ENCODE assay signal across 16 cellular contexts in genomic region chr1:234898455-234899033, GRCh38.
DNase-seq lines count a peak whose midpoint lies in the region; ATAC-seq, FAIRE-seq and TF ChIP-seq lines count a peak whose summit lies in the region.
"Had no signal": no experiment of that assay in that cellular context is flagged by ENCODE, and none has a peak within 500 bp of the region (broad histone marks: within the 10 kb centered on the region; RNA-seq: fewer than 3 reads in every experiment).

No MANE protein-coding gene starts in this region.

- no peak for FAIRE-seq in RCC 7860 (lab: Jason Lieb, UNC)
- FAIRE-seq: colon, endothelial cell of umbilical vein had no signal

- peak; percentile 3 for ATAC-seq in left lobe of liver
- no peak for ATAC-seq in GM19452 (IDR thresholded peaks at IDR 0.05; ENCODE audit: unreplicated experiment)
- no peak for ATAC-seq in GM19397 (IDR thresholded peaks at IDR 0.05; ENCODE audit: unreplicated experiment)
- ATAC-seq: gastroesophageal sphincter had no signal

- H3K4me3 ChIP-seq in BLaER1 (no peak overlapping the region), SJSA1 (no peak overlapping the region), parathyroid adenoma (ENCODE audit: low read depth, low read length) (no peak overlapping the region)
- H3K4me3 ChIP-seq: gastroesophageal sphincter had no signal

- no peaks in the 10 kb centered on the region for H3K27me3 ChIP-seq in BLaER1
- no peaks in the 10 kb centered on the region for H3K27me3 ChIP-seq in SJSA1 (replicated peaks)
- no peaks in the 10 kb centered on the region for H3K27me3 ChIP-seq in parathyroid adenoma (ENCODE audit: control insufficient read depth, insufficient read depth, low read length)
- H3K27me3 ChIP-seq: gastroesophageal sphincter had no signal

- no peaks in the 10 kb centered on the region for H4K20me1 ChIP-seq in BLaER1

- H2AFZ ChIP-seq in parathyroid adenoma = no peak overlapping the region

- no peak for TF ChIP-seq CTCF in parathyroid adenoma (IDR thresholded peaks at IDR 0.05)

- no peak overlapping the region; the same call in 1 of the 2 replicates for H3K27ac ChIP-seq in BLaER1
- H3K27ac ChIP-seq in SJSA1 = peak overlapping the region; percentile 28
- H3K27ac ChIP-seq in parathyroid adenoma = peak overlapping the region; percentile 19
- H3K27ac ChIP-seq: gastroesophageal sphincter had no signal

- no peak for DNase-seq in SJSA1 (ENCODE audit: low read depth in 1 of 2, low spot score in 2 of 2)
- DNase-seq in left lobe of liver (ENCODE audit: low spot score) = no peak
- DNase-seq in RCC 7860 (ENCODE audit: low spot score) = no peak
- DNase-seq in NCI-H128 (lab: John Stamatoyannopoulos, UW; ENCODE audit: unreplicated experiment) = no peak
- DNase-seq: activated B cell treated with CpG ODN at 0.5 μM for 24 hours, amygdala, midbrain, RPMI8226, T-helper 1 cell had no signal

- H3K79me2 ChIP-seq in parathyroid adenoma = no peaks in the 10 kb centered on the region

- peaks cover 50% of the 10 kb centered on the region for H3K4me1 ChIP-seq in BLaER1
- peaks cover 45% of the 10 kb centered on the region for H3K4me1 ChIP-seq in SJSA1 (replicated peaks)
- peaks cover 6% of the 10 kb centered on the region for H3K4me1 ChIP-seq in parathyroid adenoma

- H3K36me3 ChIP-seq in BLaER1 (no peaks in the 10 kb centered on the region), SJSA1 (no peaks in the 10 kb centered on the region), parathyroid adenoma (ENCODE audit: control insufficient read depth, insufficient read depth, low read length) (no peaks in the 10 kb centered on the region)
- H3K36me3 ChIP-seq: gastroesophageal sphincter had no signal

- H3K9me3 ChIP-seq in BLaER1 (no peaks in the 10 kb centered on the region), SJSA1 (replicated peaks) (no peaks in the 10 kb centered on the region), parathyroid adenoma (ENCODE audit: control insufficient read depth, low read length) (no peaks in the 10 kb centered on the region)
- H3K9me3 ChIP-seq: gastroesophageal sphincter had no signal

- H3K9ac ChIP-seq in BLaER1 = no peak overlapping the region
- no peak overlapping the region for H3K9ac ChIP-seq in parathyroid adenoma

- H3K4me2 ChIP-seq in BLaER1 = 0 out of 2 replicates have a peak overlapping the region, but pooled peaks have one; percentile 10
- H3K4me2 ChIP-seq in parathyroid adenoma (ENCODE audit: low read length) = no peak overlapping the region
